Comparison of ENCODE assay signal across 12 cellular contexts in genomic region chr6:41684311-41685182, GRCh38. TPM values are rescaled to one million over a fixed set of nuclear protein-coding genes. Genes with fewer than 3 reads are reported as not detected.
DNase-seq lines count a peak whose midpoint lies in the region; ATAC-seq and TF ChIP-seq lines count a peak whose summit lies in the region.
"Had no signal": no experiment of that assay in that cellular context is flagged by ENCODE, and none has a peak within 500 bp of the region (broad histone marks: within the 10 kb centered on the region; RNA-seq: fewer than 3 reads in every experiment).

No MANE protein-coding gene starts in this region.

- no TSS peak for BruUV-seq in Calu3 (replicated peaks; lab: Mats Ljungman, UMichigan)

- H3K4me1 ChIP-seq in neuronal stem cell (ENCODE audit: control insufficient read depth in 2 of 2, insufficient read depth in 1 of 2, low read depth in 1 of 2, low read length in 2 of 2) = peaks cover 13 to 16% of the 10 kb centered on the region in 2 donors
- H3K4me1 ChIP-seq: HAP-1 had no signal

- H2BK5ac ChIP-seq in neuronal stem cell (ENCODE audit: low read length) = peak overlapping the region; percentile 39

- CTCF ChIA-PET in Calu3 (lab: Charles Lee) = interaction anchor here (1.4 to 1.9 kb wide), 2 partner anchors 82 to 317 kb away, joined by 4 to 18 read pairs; no protein-coding TSS in a partner anchor

- no peak overlapping the region for H3K14ac ChIP-seq in neuronal stem cell (ENCODE audit: low read length)

- no peak overlapping the region for H3K9ac ChIP-seq in neuronal stem cell (ENCODE audit: low read depth, low read length, poor library complexity)

- ATAC-seq in activated naive CD8-positive, alpha-beta T cell treated with anti-CD3 and anti-CD28 coated beads, Interleukin-2, amount 10 ng/mL, durations not matched to agents 7 days and 5 days (ENCODE audit: low read depth) = no peak
- ATAC-seq in activated naive CD8-positive, alpha-beta T cell treated with anti-CD3 and anti-CD28 coated beads, Interleukin-2, amount 50 U/mL, for 24 hours = no peak
- ATAC-seq in GM21381 (IDR thresholded peaks at IDR 0.05; ENCODE audit: unreplicated experiment) (no peak), HG03025 (IDR thresholded peaks at IDR 0.05; ENCODE audit: low FRiP score, unreplicated experiment) (no peak)

- H3K4ac ChIP-seq in neuronal stem cell (ENCODE audit: low read length) = no peak overlapping the region

- no peak overlapping the region for H3K23ac ChIP-seq in neuronal stem cell (ENCODE audit: low read depth, low read length, poor library complexity)

- peak overlapping the region; percentile 99 for H2BK15ac ChIP-seq in neuronal stem cell (ENCODE audit: low read length)

- H3K9me3 ChIP-seq in neuronal stem cell (replicated peaks in 1 of 2; ENCODE audit: control insufficient read depth in 2 of 2, insufficient read depth in 1 of 2, low read depth in 1 of 2, low read length in 2 of 2) = no peaks in the 10 kb centered on the region
- H3K9me3 ChIP-seq: HAP-1, Peyer's patch had no signal

- no peak overlapping the region for H2BK120ac ChIP-seq in neuronal stem cell (ENCODE audit: low read depth, low read length)

- H3K9me3 Mint-ChIP-seq in activated naive CD8-positive, alpha-beta T cell treated with anti-CD3 and anti-CD28 coated beads, Interleukin-2, amount 10 ng/mL, durations not matched to agents 7 days and 5 days = no peaks in the 10 kb centered on the region
- no peaks in the 10 kb centered on the region for H3K9me3 Mint-ChIP-seq in activated naive CD8-positive, alpha-beta T cell treated with anti-CD3 and anti-CD28 coated beads, Interleukin-2, amount 50 U/mL, for 24 hours
- no peaks in the 10 kb centered on the region for H3K9me3 Mint-ChIP-seq in Calu3 (ENCODE audit: low read depth, unreplicated experiment)
- H3K9me3 Mint-ChIP-seq: CD4-positive, alpha-beta T cell had no signal

- H3K27ac ChIP-seq in cingulate gyrus (ENCODE audit: low read depth, low read length) (peak overlapping the region; percentile 94), neuronal stem cell (replicated peaks; ENCODE audit: low read length) (no peak overlapping the region)

- H2AFZ ChIP-seq in neuronal stem cell (ENCODE audit: low read length) = peak overlapping the region; percentile 97

- H3K36me3 ChIP-seq in neuronal stem cell (replicated peaks in 1 of 2; ENCODE audit: control insufficient read depth in 2 of 2, insufficient read depth in 2 of 2, low read length in 2 of 2) = no peaks in the 10 kb centered on the region
- H3K36me3 ChIP-seq: HAP-1 had no signal

- H3K79me1 ChIP-seq in neuronal stem cell (ENCODE audit: low read depth, low read length) = no peaks in the 10 kb centered on the region

- no peak overlapping the region for H3K4me3 ChIP-seq in neuronal stem cell (ENCODE audit: low read length in 2 of 2)
- H3K4me3 ChIP-seq: HAP-1 had no signal

- no peak overlapping the region for H4K8ac ChIP-seq in neuronal stem cell (ENCODE audit: low read depth, low read length)

- WGBS in neuronal stem cell (ENCODE audit: extremely low coverage in 2 of 2, insufficient read length in 2 of 2, insufficient replicate concordance in 1 of 2), 2 donors = no CpG with 5 or more reads among the region's 25 CpGs

- H2BK12ac ChIP-seq in neuronal stem cell (ENCODE audit: low read length) = peak overlapping the region; percentile 75

- no peak overlapping the region for H4K91ac ChIP-seq in neuronal stem cell (ENCODE audit: low read depth, low read length, poor library complexity)

- no peak overlapping the region for H3K4me3 Mint-ChIP-seq in activated naive CD8-positive, alpha-beta T cell treated with anti-CD3 and anti-CD28 coated beads, Interleukin-2, amount 10 ng/mL, durations not matched to agents 7 days and 5 days
- no peak overlapping the region for H3K4me3 Mint-ChIP-seq in activated naive CD8-positive, alpha-beta T cell treated with anti-CD3 and anti-CD28 coated beads, Interleukin-2, amount 50 U/mL, for 24 hours
- H3K4me3 Mint-ChIP-seq in Calu3 (ENCODE audit: low read depth, unreplicated experiment) = no peak overlapping the region

- peaks cover 0 to 12% (median 6%) of the 10 kb centered on the region in 3 experiments for H3K27me3 ChIP-seq in neuronal stem cell (ENCODE audit: control insufficient read depth in 3 of 3, insufficient read depth in 3 of 3, low read depth in 1 of 3, low read length in 3 of 3)
- H3K27me3 ChIP-seq: Peyer's patch had no signal

- TF ChIP-seq CTCF in Calu3 (IDR thresholded peaks at IDR 0.05; ENCODE audit: unreplicated experiment) = no peak

- H3K18ac ChIP-seq in neuronal stem cell (ENCODE audit: low read length) = peak overlapping the region; percentile 77

- H3K4me2 ChIP-seq in neuronal stem cell (ENCODE audit: insufficient read depth, low read length, poor library complexity, severe bottlenecking) = no peak overlapping the region

- peaks cover 12% of the 10 kb centered on the region for H3K4me1 Mint-ChIP-seq in activated naive CD8-positive, alpha-beta T cell treated with anti-CD3 and anti-CD28 coated beads, Interleukin-2, amount 10 ng/mL, durations not matched to agents 7 days and 5 days
- peaks cover 12% of the 10 kb centered on the region for H3K4me1 Mint-ChIP-seq in activated naive CD8-positive, alpha-beta T cell treated with anti-CD3 and anti-CD28 coated beads, Interleukin-2, amount 50 U/mL, for 24 hours
- peaks cover 6% of the 10 kb centered on the region for H3K4me1 Mint-ChIP-seq in Calu3 (ENCODE audit: low read depth, unreplicated experiment)

- DNase-seq in activated naive CD8-positive, alpha-beta T cell treated with anti-CD3 and anti-CD28 coated beads, Interleukin-2, amount 10 ng/mL, durations not matched to agents 7 days and 5 days = peak; percentile 20
- no peak for DNase-seq in activated naive CD8-positive, alpha-beta T cell treated with anti-CD3 and anti-CD28 coated beads, Interleukin-2, amount 50 U/mL, for 24 hours
- DNase-seq in neuronal stem cell (ENCODE audit: low spot score) (no peak), Calu3 (no peak), NCI-H526 treated with DMSO at 0.1 percent for 48 hours (lab: John Stamatoyannopoulos, UW) (no peak)

- intact Hi-C loops in Calu3 (cut with micrococcal nuclease; ENCODE audit: unreplicated experiment) = no loop called here

- POLR2A ChIA-PET in activated naive CD8-positive, alpha-beta T cell treated with anti-CD3 and anti-CD28 coated beads, Interleukin-2, amount 10 ng/mL, durations not matched to agents 7 days and 5 days (lab: Charles Lee) = interaction anchor here (0.8 to 1.3 kb wide), 2 partner anchors 31 to 49 kb away, joined by 3 to 4 read pairs; no protein-coding TSS in a partner anchor

- peaks cover 2% of the 10 kb centered on the region for H3K27me3 Mint-ChIP-seq in activated naive CD8-positive, alpha-beta T cell treated with anti-CD3 and anti-CD28 coated beads, Interleukin-2, amount 10 ng/mL, durations not matched to agents 7 days and 5 days
- H3K27me3 Mint-ChIP-seq in activated naive CD8-positive, alpha-beta T cell treated with anti-CD3 and anti-CD28 coated beads, Interleukin-2, amount 50 U/mL, for 24 hours = no peaks in the 10 kb centered on the region
- no peaks in the 10 kb centered on the region for H3K27me3 Mint-ChIP-seq in Calu3 (ENCODE audit: unreplicated experiment)
- H3K27me3 Mint-ChIP-seq: CD4-positive, alpha-beta T cell had no signal

- H3K27ac Mint-ChIP-seq in activated naive CD8-positive, alpha-beta T cell treated with anti-CD3 and anti-CD28 coated beads, Interleukin-2, amount 10 ng/mL, durations not matched to agents 7 days and 5 days = no peak overlapping the region
- no peak overlapping the region for H3K27ac Mint-ChIP-seq in activated naive CD8-positive, alpha-beta T cell treated with anti-CD3 and anti-CD28 coated beads, Interleukin-2, amount 50 U/mL, for 24 hours
- no peak overlapping the region for H3K27ac Mint-ChIP-seq in Calu3 (ENCODE audit: unreplicated experiment)

- peaks cover 2% of the 10 kb centered on the region for H3K36me3 Mint-ChIP-seq in activated naive CD8-positive, alpha-beta T cell treated with anti-CD3 and anti-CD28 coated beads, Interleukin-2, amount 10 ng/mL, durations not matched to agents 7 days and 5 days
- H3K36me3 Mint-ChIP-seq in activated naive CD8-positive, alpha-beta T cell treated with anti-CD3 and anti-CD28 coated beads, Interleukin-2, amount 50 U/mL, for 24 hours (ENCODE audit: low read depth) = no peaks in the 10 kb centered on the region
- H3K36me3 Mint-ChIP-seq in Calu3 (ENCODE audit: insufficient read depth, unreplicated experiment) = peaks cover 7% of the 10 kb centered on the region

- H2AK5ac ChIP-seq in neuronal stem cell (ENCODE audit: low read depth, low read length) = peak overlapping the region; percentile 90

RNA-seq across cellular contexts. Expression of gene MDFI, which starts 46.3 kb away (rescaled TPM):
- total RNA-seq in activated naive CD8-positive, alpha-beta T cell treated with anti-CD3 and anti-CD28 coated beads, Interleukin-2, amount 10 ng/mL, durations not matched to agents 7 days and 5 days = not detected
- 73.1 TPM for polyA plus RNA-seq in neuronal stem cell (2013, experiment 1 of 2)
- polyA plus RNA-seq in neuronal stem cell (2013, experiment 2 of 2) = 65.6 TPM
- total RNA-seq in Calu3 (2022) = 19.7 and 23.9 TPM in 2 replicates
- total RNA-seq: A172; CD4-positive, alpha-beta T cell had no signal

RNA-seq across cellular contexts. Expression of gene TFEB, which starts 50.9 kb away (rescaled TPM):
- total RNA-seq in activated naive CD8-positive, alpha-beta T cell treated with anti-CD3 and anti-CD28 coated beads, Interleukin-2, amount 10 ng/mL, durations not matched to agents 7 days and 5 days = 10 to 100 TPM; 17.6 TPM
- polyA plus RNA-seq in neuronal stem cell (2013, experiment 1 of 2) = 1.1 TPM
- polyA plus RNA-seq in neuronal stem cell (2013, experiment 2 of 2) = 1.1 TPM
- 4.4 and 6.6 TPM in 2 replicates for total RNA-seq in Calu3 (2022)

Comparison
In these comparisons a context has a peak if more than half of its experiments do, and no peak if none do; other contexts are left out.
1. RNA of gene MDFI, which starts 46.3 kb away (total RNA-seq): 19.7 to 23.9 TPM in Calu3; not detected in activated naive CD8-positive, alpha-beta T cell treated with anti-CD3 and anti-CD28 coated beads, Interleukin-2, amount 10 ng/mL, durations not matched to agents 7 days and 5 days; every median in the first group is over 10 times any median in the second.